8 cellular contexts compared by ENCODE assay signal in genomic region chr6:30411515-30412207, GRCh38.
DNase-seq lines count a peak whose midpoint lies in the region; ATAC-seq and TF ChIP-seq lines count a peak whose summit lies in the region.

No MANE protein-coding gene starts in this region.

- intact Hi-C loops in posterior cingulate gyrus (cut with DNase I) (no loop called here), upper lobe of right lung (cut with DNase I) (no loop called here)

- DNase-seq in ACHN (peak; percentile 39), GM20000 (ENCODE audit: low spot score) (no peak), activated T-cell treated with anti-CD3 and anti-CD28 coated beads for 4 hours (peak; percentile 51), fibroblast of pulmonary artery (ENCODE audit: low read depth) (peak; percentile 59), posterior cingulate gyrus (peak in 9 of 10 donors; percentile 36 to 92 (median 55)), upper lobe of right lung (peak; percentile 76)

- H3K9me3 ChIP-seq in OCI-LY3 (ENCODE audit: insufficient read depth, low read length) (peaks cover 2% of the 10 kb centered on the region; the same call in 1 of the 2 replicates), upper lobe of right lung (no peaks in the 10 kb centered on the region)

- H3K4me2 ChIP-seq in OCI-LY3 (ENCODE audit: low read length) = peak overlapping the region; percentile 52

- H2AFZ ChIP-seq in OCI-LY3 (ENCODE audit: low read depth, low read length) = 0 out of 2 replicates have a peak overlapping the region, but pooled peaks have one; percentile 46

- H3K27me3 ChIP-seq in OCI-LY3 (ENCODE audit: low read depth, low read length) (peaks cover 7% of the 10 kb centered on the region; the same call in 1 of the 2 replicates), upper lobe of right lung (peaks cover 23% of the 10 kb centered on the region)

- H3K79me2 ChIP-seq in OCI-LY3 (ENCODE audit: low read length) = no peaks in the 10 kb centered on the region

- in situ Hi-C loops in ACHN (cut with HindIII; ENCODE audit: low pct_ligation_motif_present, low pct_unique_long_range_greater_than_20kb, low sequenced_read_pairs) = no loop called here

- H3K4me1 ChIP-seq in OCI-LY3 (ENCODE audit: low read length) (no peaks in the 10 kb centered on the region), upper lobe of right lung (no peaks in the 10 kb centered on the region)

- no peaks in the 10 kb centered on the region for H4K20me1 ChIP-seq in OCI-LY3 (ENCODE audit: insufficient read depth, low read length)

- H3K27ac ChIP-seq in OCI-LY3 (ENCODE audit: low read length) = no peak overlapping the region
- no peak overlapping the region for H3K27ac ChIP-seq in upper lobe of right lung

- ATAC-seq in upper lobe of right lung = peak; percentile 73
- no peak for ATAC-seq in HG02642 (IDR thresholded peaks at IDR 0.05; ENCODE audit: poor library complexity, unreplicated experiment)

- H3K4me3 ChIP-seq in OCI-LY3 (ENCODE audit: low read length) = no peak overlapping the region
- no peak overlapping the region for H3K4me3 ChIP-seq in fibroblast of pulmonary artery (replicated peaks; ENCODE audit: low read depth, low read length)
- no peak overlapping the region for H3K4me3 ChIP-seq in upper lobe of right lung

- H3K9ac ChIP-seq in OCI-LY3 (ENCODE audit: low read length) = no peak overlapping the region

- H3K36me3 ChIP-seq in OCI-LY3 (replicated peaks; ENCODE audit: low read depth, low read length) (no peaks in the 10 kb centered on the region), upper lobe of right lung (no peaks in the 10 kb centered on the region)

- TF ChIP-seq CTCF in GM20000 (IDR thresholded peaks at IDR 0.05; ENCODE audit: extremely low read depth, missing control alignments) (peak; percentile 89), OCI-LY3 (IDR thresholded peaks at IDR 0.05; ENCODE audit: low read depth, low read length) (peak; percentile 40), fibroblast of pulmonary artery (IDR thresholded peaks at IDR 0.05; ENCODE audit: low read length, missing control alignments) (peak; percentile 83), upper lobe of right lung (IDR thresholded peaks at IDR 0.05) (peak; percentile 88)
